33 cellular contexts compared by ENCODE assay signal in the genomic region with DNA sequence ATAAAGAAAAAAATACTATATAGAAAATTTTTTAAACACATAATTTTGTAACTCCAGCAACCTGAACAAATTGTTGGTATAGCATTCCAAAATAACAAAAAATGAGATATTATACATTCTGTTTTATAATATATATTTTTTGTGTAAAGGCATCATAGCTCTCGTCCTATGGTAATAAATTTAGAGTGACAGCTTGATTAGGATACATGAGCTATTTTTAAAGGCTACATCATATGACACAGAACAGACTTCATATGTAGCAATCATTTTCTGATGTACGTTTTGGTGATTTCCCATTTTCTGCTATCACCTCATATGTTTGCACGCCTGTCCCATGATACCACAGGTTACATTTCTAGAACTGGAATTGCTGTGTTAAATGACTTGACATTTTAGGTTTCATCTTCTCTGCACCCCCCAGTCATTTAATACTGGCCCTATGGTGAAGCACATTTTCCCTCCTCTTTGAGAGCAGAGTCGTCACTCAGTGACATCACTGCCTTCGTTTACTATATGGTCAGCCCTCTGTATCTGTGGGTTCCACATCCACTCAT. TPM values are rescaled to one million over a fixed set of nuclear protein-coding genes. Genes with fewer than 3 reads are reported as not detected.
"Had no signal": no experiment of that assay in that cellular context is flagged by ENCODE, and none has a peak within 500 bp of the region (broad histone marks: within the 10 kb centered on the region; RNA-seq: fewer than 3 reads in every experiment).

No MANE protein-coding gene starts in this region.

- H3K36me3 ChIP-seq: ascending aorta, breast epithelium, cardiac muscle cell, colonic mucosa, esophagus muscularis mucosa had no signal

- H3K4me1 Mint-ChIP-seq: activated CD4-positive, alpha-beta memory T cell treated with anti-CD3 and anti-CD28 coated beads, Interleukin-2, amount 10 ng/mL, durations not matched to agents 7 days and 5 days; activated CD4-positive, alpha-beta T cell treated with anti-CD3 and anti-CD28 coated beads for 36 hours; activated CD4-positive, alpha-beta T cell treated with anti-CD3 and anti-CD28 coated beads, Interleukin-2, amount 10 ng/mL, durations not matched to agents 7 days and 5 days; activated naive CD4-positive, alpha-beta T cell treated with anti-CD3 and anti-CD28 coated beads, Interleukin-2, amount 10 ng/mL, durations not matched to agents 7 days and 5 days; brain; T-helper 17 cell had no signal

- H3K79me2 ChIP-seq: hepatocyte had no signal

- H3K27me3 ChIP-seq: ascending aorta, breast epithelium, cardiac muscle cell, colonic mucosa, esophagus muscularis mucosa, foreskin keratinocyte, gastroesophageal sphincter, heart right ventricle, hepatocyte had no signal

- H3K27ac ChIP-seq: ascending aorta, breast epithelium, cardiac muscle cell, colonic mucosa, esophagus muscularis mucosa, foreskin keratinocyte, gastroesophageal sphincter, heart right ventricle, hepatocyte had no signal

- ATAC-seq: activated CD4-positive, alpha-beta T cell treated with anti-CD3 and anti-CD28 coated beads for 36 hours; activated naive CD4-positive, alpha-beta T cell treated with anti-CD3 and anti-CD28 coated beads, Interleukin-2, amount 50 U/mL, for 72 hours; activated T-cell treated with anti-CD3 and anti-CD28 coated beads, Interleukin-2, amount 50 U/mL, for 72 hours; effector memory CD8-positive, alpha-beta T cell; foreskin keratinocyte; gastroesophageal sphincter; heart right ventricle; T-helper 17 cell had no signal

- H3K4me3 Mint-ChIP-seq: activated CD4-positive, alpha-beta memory T cell treated with anti-CD3 and anti-CD28 coated beads, Interleukin-2, amount 10 ng/mL, durations not matched to agents 7 days and 5 days; activated CD4-positive, alpha-beta T cell treated with anti-CD3 and anti-CD28 coated beads for 36 hours; activated CD4-positive, alpha-beta T cell treated with anti-CD3 and anti-CD28 coated beads, Interleukin-2, amount 10 ng/mL, durations not matched to agents 7 days and 5 days; activated naive CD4-positive, alpha-beta T cell treated with anti-CD3 and anti-CD28 coated beads, Interleukin-2, amount 10 ng/mL, durations not matched to agents 7 days and 5 days; activated naive CD8-positive, alpha-beta T cell treated with anti-CD3 and anti-CD28 coated beads, Interleukin-2, amount 10 ng/mL, durations not matched to agents 7 days and 5 days; activated T-cell treated with anti-CD3 and anti-CD28 coated beads, Interleukin-2, amount 50 U/mL, for 24 hours; activated T-cell treated with anti-CD3 and anti-CD28 coated beads, Interleukin-2, amount 50 U/mL, for 72 hours; brain; effector memory CD8-positive, alpha-beta T cell; T-helper 17 cell; T-helper 2 cell treated with Interferon-gamma antibody and Interleukin-4, amounts not matched to agents 5 μg/mL and 100 μg/mL, for 36 hours had no signal

- DNase-seq: activated CD4-positive, alpha-beta memory T cell treated with anti-CD3 and anti-CD28 coated beads, Interleukin-2, amount 10 ng/mL, durations not matched to agents 7 days and 5 days; activated CD4-positive, alpha-beta T cell treated with anti-CD3 and anti-CD28 coated beads for 36 hours; activated CD4-positive, alpha-beta T cell treated with anti-CD3 and anti-CD28 coated beads, Interleukin-2, amount 10 ng/mL, durations not matched to agents 7 days and 5 days; activated CD4-positive, alpha-beta T cell treated with anti-CD3 and anti-CD28 coated beads, Interleukin-2, amount 50 U/mL, for 4 hours; activated CD4-positive, CD25-positive, alpha-beta regulatory T cell; activated CD4-positive, CD25-positive, alpha-beta regulatory T cell treated with anti-CD3 and anti-CD28 coated beads, Interleukin-2, amount 50 U/mL, for 72 hours; activated CD8-positive, alpha-beta memory T cell treated with anti-CD3 and anti-CD28 coated beads, Interleukin-2, amount 50 U/mL, for 48 hours; activated gamma-delta T cell; activated naive CD4-positive, alpha-beta T cell; activated naive CD4-positive, alpha-beta T cell treated with anti-CD3 and anti-CD28 coated beads, Interleukin-2, amount 10 ng/mL, durations not matched to agents 7 days and 5 days; activated naive CD8-positive, alpha-beta T cell treated with anti-CD3 and anti-CD28 coated beads, Interleukin-2, amount 10 ng/mL, durations not matched to agents 7 days and 5 days; activated T-cell treated with anti-CD3 and anti-CD28 coated beads for 4 hours; activated T-cell treated with anti-CD3 and anti-CD28 coated beads, Interleukin-2, amount 50 U/mL, for 24 hours; activated T-cell treated with anti-CD3 and anti-CD28 coated beads, Interleukin-2, amount 50 U/mL, for 72 hours; central memory CD4-positive, alpha-beta T cell; cerebellar nuclear complex; colonic mucosa; effector memory CD8-positive, alpha-beta T cell; erythroblast; foreskin keratinocyte; heart right ventricle; T-helper 17 cell had no signal

- H3K27me3 Mint-ChIP-seq: activated CD4-positive, alpha-beta memory T cell treated with anti-CD3 and anti-CD28 coated beads, Interleukin-2, amount 10 ng/mL, durations not matched to agents 7 days and 5 days; activated CD4-positive, alpha-beta T cell treated with anti-CD3 and anti-CD28 coated beads for 36 hours; activated CD4-positive, alpha-beta T cell treated with anti-CD3 and anti-CD28 coated beads, Interleukin-2, amount 10 ng/mL, durations not matched to agents 7 days and 5 days; activated T-cell treated with anti-CD3 and anti-CD28 coated beads, Interleukin-2, amount 50 U/mL, for 24 hours; brain had no signal

- H3K9me3 ChIP-seq: ascending aorta, breast epithelium, colonic mucosa, esophagus muscularis mucosa, gastroesophageal sphincter had no signal

- H3K27ac Mint-ChIP-seq: activated CD4-positive, alpha-beta memory T cell treated with anti-CD3 and anti-CD28 coated beads, Interleukin-2, amount 10 ng/mL, durations not matched to agents 7 days and 5 days; activated CD4-positive, alpha-beta T cell treated with anti-CD3 and anti-CD28 coated beads for 36 hours; activated CD4-positive, alpha-beta T cell treated with anti-CD3 and anti-CD28 coated beads, Interleukin-2, amount 10 ng/mL, durations not matched to agents 7 days and 5 days; activated naive CD4-positive, alpha-beta T cell treated with anti-CD3 and anti-CD28 coated beads, Interleukin-2, amount 10 ng/mL, durations not matched to agents 7 days and 5 days; activated naive CD4-positive, alpha-beta T cell treated with anti-CD3 and anti-CD28 coated beads, Interleukin-2, amount 50 U/mL, for 72 hours; activated naive CD8-positive, alpha-beta T cell treated with anti-CD3 and anti-CD28 coated beads, Interleukin-2, amount 10 ng/mL, durations not matched to agents 7 days and 5 days; activated T-cell treated with anti-CD3 and anti-CD28 coated beads, Interleukin-2, amount 50 U/mL, for 24 hours; activated T-cell treated with anti-CD3 and anti-CD28 coated beads, Interleukin-2, amount 50 U/mL, for 72 hours; effector memory CD8-positive, alpha-beta T cell; T-helper 17 cell; T-helper 2 cell treated with Interferon-gamma antibody and Interleukin-4, amounts not matched to agents 5 μg/mL and 100 μg/mL, for 36 hours had no signal

- H3K9me3 Mint-ChIP-seq: activated CD4-positive, alpha-beta memory T cell treated with anti-CD3 and anti-CD28 coated beads, Interleukin-2, amount 10 ng/mL, durations not matched to agents 7 days and 5 days; activated CD4-positive, alpha-beta T cell treated with anti-CD3 and anti-CD28 coated beads, Interleukin-2, amount 10 ng/mL, durations not matched to agents 7 days and 5 days; activated naive CD4-positive, alpha-beta T cell treated with anti-CD3 and anti-CD28 coated beads, Interleukin-2, amount 10 ng/mL, durations not matched to agents 7 days and 5 days; activated naive CD4-positive, alpha-beta T cell treated with anti-CD3 and anti-CD28 coated beads, Interleukin-2, amount 50 U/mL, for 72 hours; activated naive CD8-positive, alpha-beta T cell treated with anti-CD3 and anti-CD28 coated beads, Interleukin-2, amount 10 ng/mL, durations not matched to agents 7 days and 5 days; activated T-cell treated with anti-CD3 and anti-CD28 coated beads, Interleukin-2, amount 50 U/mL, for 24 hours; activated T-cell treated with anti-CD3 and anti-CD28 coated beads, Interleukin-2, amount 50 U/mL, for 72 hours; effector memory CD8-positive, alpha-beta T cell; T-helper 2 cell treated with Interferon-gamma antibody and Interleukin-4, amounts not matched to agents 5 μg/mL and 100 μg/mL, for 36 hours had no signal

- H3K4me2 ChIP-seq: hepatocyte had no signal

- H2AFZ ChIP-seq: hepatocyte had no signal

- H3K4me3 ChIP-seq: ascending aorta, breast epithelium, cardiac muscle cell, colonic mucosa, esophagus muscularis mucosa, gastroesophageal sphincter, heart right ventricle, hepatocyte had no signal

- H3K36me3 Mint-ChIP-seq: activated naive CD4-positive, alpha-beta T cell treated with anti-CD3 and anti-CD28 coated beads, Interleukin-2, amount 10 ng/mL, durations not matched to agents 7 days and 5 days; activated naive CD4-positive, alpha-beta T cell treated with anti-CD3 and anti-CD28 coated beads, Interleukin-2, amount 50 U/mL, for 72 hours; activated naive CD8-positive, alpha-beta T cell treated with anti-CD3 and anti-CD28 coated beads, Interleukin-2, amount 10 ng/mL, durations not matched to agents 7 days and 5 days had no signal

RNA-seq across cellular contexts. Expression of gene C11orf86, which starts 36.4 kb away (rescaled TPM):
- total RNA-seq: activated CD4-positive, alpha-beta memory T cell treated with anti-CD3 and anti-CD28 coated beads, Interleukin-2, amount 10 ng/mL, durations not matched to agents 7 days and 5 days; activated CD4-positive, alpha-beta T cell treated with anti-CD3 and anti-CD28 coated beads for 36 hours; activated CD4-positive, alpha-beta T cell treated with anti-CD3 and anti-CD28 coated beads, Interleukin-2, amount 10 ng/mL, durations not matched to agents 7 days and 5 days; activated naive CD4-positive, alpha-beta T cell treated with anti-CD3 and anti-CD28 coated beads, Interleukin-2, amount 50 U/mL, for 72 hours; activated naive CD8-positive, alpha-beta T cell treated with anti-CD3 and anti-CD28 coated beads, Interleukin-2, amount 10 ng/mL, durations not matched to agents 7 days and 5 days; activated T-cell treated with anti-CD3 and anti-CD28 coated beads, Interleukin-2, amount 50 U/mL, for 72 hours; ascending aorta; breast epithelium; cardiac muscle cell; dermis microvascular lymphatic vessel endothelial cell; esophagus muscularis mucosa; foreskin keratinocyte; gastroesophageal sphincter; glomerular endothelial cell; heart right ventricle; T-helper 17 cell had no signal
- polyA plus RNA-seq: cardiac muscle cell, foreskin keratinocyte, heart right ventricle had no signal
